In genomic region chr10:84375881-84376280, GRCh38 we compare ENCODE assay signal across 19 cellular contexts. TPM values are rescaled to one million over a fixed set of nuclear protein-coding genes. Genes with fewer than 3 reads are reported as not detected.
DNase-seq lines count a peak whose midpoint lies in the region; ATAC-seq and TF ChIP-seq lines count a peak whose summit lies in the region.
"Had no signal": no experiment of that assay in that cellular context is flagged by ENCODE, and none has a peak within 500 bp of the region (broad histone marks: within the 10 kb centered on the region; RNA-seq: fewer than 3 reads in every experiment).

No MANE protein-coding gene starts in this region.

- no peaks in the 10 kb centered on the region for H3K27me3 ChIP-seq in CD8-positive, alpha-beta memory T cell (ENCODE audit: insufficient read depth, low read length, poor library complexity, severe bottlenecking)
- no peaks in the 10 kb centered on the region for H3K27me3 ChIP-seq in mesendoderm (ENCODE audit: insufficient read depth, low read length, poor library complexity)
- H3K27me3 ChIP-seq: BLaER1 had no signal

- no peak for TF ChIP-seq CTCF in mesothelial cell of epicardium (IDR thresholded peaks at IDR 0.05; ENCODE audit: unreplicated experiment)

- no peak overlapping the region for H3K56ac ChIP-seq in mesendoderm (ENCODE audit: low read length)

- no peak overlapping the region for H3K9ac ChIP-seq in mesendoderm (ENCODE audit: low read length)
- H3K9ac ChIP-seq: BLaER1 had no signal

- H3K9me3 Mint-ChIP-seq in activated naive CD4-positive, alpha-beta T cell treated with anti-CD3 and anti-CD28 coated beads, Interleukin-2, amount 50 U/mL, for 24 hours, result no peaks in the 10 kb centered on the region
- no peaks in the 10 kb centered on the region for H3K9me3 Mint-ChIP-seq in activated naive CD4-positive, alpha-beta T cell treated with anti-CD3 and anti-CD28 coated beads, Interleukin-2, amount 10 ng/mL, durations not matched to agents 7 days and 5 days
- no peaks in the 10 kb centered on the region for H3K9me3 Mint-ChIP-seq in CD8-positive, alpha-beta memory T cell
- no peaks in the 10 kb centered on the region for H3K9me3 Mint-ChIP-seq in activated T-helper 17 cell treated with anti-CD3 and anti-CD28 coated beads, Interleukin-2, amount 50 U/mL, for 72 hours
- H3K9me3 Mint-ChIP-seq in mesothelial cell of epicardium, result peaks cover 3% of the 10 kb centered on the region

- H2AK5ac ChIP-seq in mesendoderm (ENCODE audit: low read length), result no peak overlapping the region

- no peak overlapping the region for H3K4me3 ChIP-seq in CD8-positive, alpha-beta memory T cell (ENCODE audit: low read length)
- H3K4me3 ChIP-seq in mesendoderm (ENCODE audit: low read length), result no peak overlapping the region
- H3K4me3 ChIP-seq: BLaER1, HAP-1 had no signal

- CTCF ChIA-PET in activated naive CD4-positive, alpha-beta T cell treated with anti-CD3 and anti-CD28 coated beads, Interleukin-2, amount 10 ng/mL, durations not matched to agents 7 days and 5 days (lab: Charles Lee), result interaction anchor here (3.8 to 6.2 kb wide), 2 partner anchors 23 to 163 kb away, joined by 11 to 52 read pairs; no protein-coding TSS in a partner anchor
- CTCF ChIA-PET in CD8-positive, alpha-beta memory T cell (lab: Charles Lee), result interaction anchor here (1.2 to 4.8 kb wide), 5 partner anchors 18 to 160 kb away, joined by 3 to 41 read pairs (median 4); no protein-coding TSS in a partner anchor

- no peak for DNase-seq in activated naive CD4-positive, alpha-beta T cell treated with anti-CD3 and anti-CD28 coated beads, Interleukin-2, amount 10 ng/mL, durations not matched to agents 7 days and 5 days
- DNase-seq in CD8-positive, alpha-beta memory T cell, result no peak
- DNase-seq in mesothelial cell of epicardium (ENCODE audit: low spot score in 2 of 2, unreplicated experiment in 2 of 2) (no peak), dermis blood vessel endothelial cell (no peak), mesendoderm (no peak)
- DNase-seq: DMS79 treated with DMSO at 0.1 percent for 48 hours, NCI-H1092, NCI-H1436 treated with DMSO at 0.1 percent for 48 hours, NCI-H2029, NCI-H2171, NCI-H526, PC-3, RPMI8226, SHP77 treated with DMSO at 0.1 percent for 48 hours had no signal

- WGBS in mesendoderm (ENCODE audit: extremely low coverage, insufficient coverage, low lambda C conversion rate), result no CpG with 5 or more reads among the region's 1 CpG

- no peak overlapping the region for H4K5ac ChIP-seq in mesendoderm (ENCODE audit: low read length)

- H3K27me3 Mint-ChIP-seq in activated naive CD4-positive, alpha-beta T cell treated with anti-CD3 and anti-CD28 coated beads, Interleukin-2, amount 50 U/mL, for 24 hours, result no peaks in the 10 kb centered on the region
- H3K27me3 Mint-ChIP-seq in activated naive CD4-positive, alpha-beta T cell treated with anti-CD3 and anti-CD28 coated beads, Interleukin-2, amount 10 ng/mL, durations not matched to agents 7 days and 5 days, result no peaks in the 10 kb centered on the region
- H3K27me3 Mint-ChIP-seq in CD8-positive, alpha-beta memory T cell, result no peaks in the 10 kb centered on the region
- H3K27me3 Mint-ChIP-seq in activated T-helper 17 cell treated with anti-CD3 and anti-CD28 coated beads, Interleukin-2, amount 50 U/mL, for 72 hours, result no peaks in the 10 kb centered on the region
- no peaks in the 10 kb centered on the region for H3K27me3 Mint-ChIP-seq in mesothelial cell of epicardium (ENCODE audit: low read depth)

- no peak overlapping the region for H2BK120ac ChIP-seq in mesendoderm (ENCODE audit: low read depth, low read length)

- H3K23ac ChIP-seq in mesendoderm (ENCODE audit: low read length), result no peak overlapping the region

- H2BK5ac ChIP-seq in mesendoderm (ENCODE audit: low read length), result no peak overlapping the region

- peak overlapping the region; percentile 23 for H3K27ac Mint-ChIP-seq in activated naive CD4-positive, alpha-beta T cell treated with anti-CD3 and anti-CD28 coated beads, Interleukin-2, amount 50 U/mL, for 24 hours
- H3K27ac Mint-ChIP-seq in activated naive CD4-positive, alpha-beta T cell treated with anti-CD3 and anti-CD28 coated beads, Interleukin-2, amount 10 ng/mL, durations not matched to agents 7 days and 5 days, result no peak overlapping the region
- peak overlapping the region in 5 of 8 donors; percentile 2 to 63 (median 26) for H3K27ac Mint-ChIP-seq in CD8-positive, alpha-beta memory T cell
- H3K27ac Mint-ChIP-seq in activated T-helper 17 cell treated with anti-CD3 and anti-CD28 coated beads, Interleukin-2, amount 50 U/mL, for 72 hours, result peak overlapping the region; percentile 39
- peak overlapping the region; percentile 51 for H3K27ac Mint-ChIP-seq in mesothelial cell of epicardium

- no peaks in the 10 kb centered on the region for H3K4me1 ChIP-seq in CD8-positive, alpha-beta memory T cell (ENCODE audit: insufficient read depth, low read length)
- H3K4me1 ChIP-seq in mesendoderm (ENCODE audit: control insufficient read depth, low read depth, low read length), result no peaks in the 10 kb centered on the region
- H3K4me1 ChIP-seq: HAP-1 had no signal

- POLR2A ChIA-PET in CD8-positive, alpha-beta memory T cell (lab: Charles Lee), result no interaction called here

- H3K27ac ChIP-seq in CD8-positive, alpha-beta memory T cell (ENCODE audit: low read depth, low read length), result no peak overlapping the region
- no peak overlapping the region for H3K27ac ChIP-seq in mesendoderm (ENCODE audit: low read depth, low read length)
- H3K27ac ChIP-seq: BLaER1 had no signal

- H3K79me2 ChIP-seq in mesendoderm (ENCODE audit: control insufficient read depth, insufficient read depth, low read length), result no peaks in the 10 kb centered on the region

- H3K79me1 ChIP-seq in mesendoderm (ENCODE audit: low read length), result peaks cover 2% of the 10 kb centered on the region

- no peaks in the 10 kb centered on the region for H3K9me3 ChIP-seq in CD8-positive, alpha-beta memory T cell (ENCODE audit: low read length)
- H3K9me3 ChIP-seq: BLaER1, HAP-1 had no signal

- H3K4me3 Mint-ChIP-seq in activated naive CD4-positive, alpha-beta T cell treated with anti-CD3 and anti-CD28 coated beads, Interleukin-2, amount 50 U/mL, for 24 hours, result no peak overlapping the region
- H3K4me3 Mint-ChIP-seq in activated naive CD4-positive, alpha-beta T cell treated with anti-CD3 and anti-CD28 coated beads, Interleukin-2, amount 10 ng/mL, durations not matched to agents 7 days and 5 days, result no peak overlapping the region
- H3K4me3 Mint-ChIP-seq in CD8-positive, alpha-beta memory T cell, result no peak overlapping the region
- no peak overlapping the region for H3K4me3 Mint-ChIP-seq in activated T-helper 17 cell treated with anti-CD3 and anti-CD28 coated beads, Interleukin-2, amount 50 U/mL, for 72 hours
- H3K4me3 Mint-ChIP-seq in mesothelial cell of epicardium, result no peak overlapping the region

- no peak overlapping the region for H2BK15ac ChIP-seq in mesendoderm (replicated peaks; ENCODE audit: low read depth)

- peaks cover 6% of the 10 kb centered on the region for H3K36me3 Mint-ChIP-seq in activated naive CD4-positive, alpha-beta T cell treated with anti-CD3 and anti-CD28 coated beads, Interleukin-2, amount 50 U/mL, for 24 hours
- peaks cover 48% of the 10 kb centered on the region for H3K36me3 Mint-ChIP-seq in activated naive CD4-positive, alpha-beta T cell treated with anti-CD3 and anti-CD28 coated beads, Interleukin-2, amount 10 ng/mL, durations not matched to agents 7 days and 5 days
- peaks cover 4 to 79% (median 19%) of the 10 kb centered on the region in 3 donors for H3K36me3 Mint-ChIP-seq in CD8-positive, alpha-beta memory T cell
- peaks cover 98% of the 10 kb centered on the region for H3K36me3 Mint-ChIP-seq in activated T-helper 17 cell treated with anti-CD3 and anti-CD28 coated beads, Interleukin-2, amount 50 U/mL, for 72 hours (ENCODE audit: low read depth)
- H3K36me3 Mint-ChIP-seq in mesothelial cell of epicardium, result peaks cover 22% of the 10 kb centered on the region

- H3K18ac ChIP-seq in mesendoderm (ENCODE audit: low read length), result no peak overlapping the region

- H3K4me2 ChIP-seq in mesendoderm (ENCODE audit: low read length), result no peak overlapping the region
- H3K4me2 ChIP-seq: BLaER1 had no signal

- H4K8ac ChIP-seq in mesendoderm (ENCODE audit: low read depth, low read length), result no peak overlapping the region

- peaks cover 21% of the 10 kb centered on the region for H3K36me3 ChIP-seq in CD8-positive, alpha-beta memory T cell (ENCODE audit: insufficient read depth, low read length)
- H3K36me3 ChIP-seq in mesendoderm (ENCODE audit: control insufficient read depth, insufficient read depth, low read length), result no peaks in the 10 kb centered on the region

- no peak overlapping the region for H3K4ac ChIP-seq in mesendoderm (ENCODE audit: low read depth, low read length)

- no peak for ATAC-seq in activated T-helper 17 cell treated with anti-CD3 and anti-CD28 coated beads, Interleukin-2, amount 50 U/mL, for 72 hours (replicated peaks)
- no peak for ATAC-seq in GM18519 (IDR thresholded peaks at IDR 0.05; ENCODE audit: low FRiP score, unreplicated experiment)
- ATAC-seq: PC-3 had no signal

- peaks cover 53% of the 10 kb centered on the region for H3K4me1 Mint-ChIP-seq in activated naive CD4-positive, alpha-beta T cell treated with anti-CD3 and anti-CD28 coated beads, Interleukin-2, amount 50 U/mL, for 24 hours
- peaks cover 14% of the 10 kb centered on the region for H3K4me1 Mint-ChIP-seq in activated naive CD4-positive, alpha-beta T cell treated with anti-CD3 and anti-CD28 coated beads, Interleukin-2, amount 10 ng/mL, durations not matched to agents 7 days and 5 days
- peaks cover 47 to 83% (median 71%) of the 10 kb centered on the region in 3 donors for H3K4me1 Mint-ChIP-seq in CD8-positive, alpha-beta memory T cell
- H3K4me1 Mint-ChIP-seq in activated T-helper 17 cell treated with anti-CD3 and anti-CD28 coated beads, Interleukin-2, amount 50 U/mL, for 72 hours, result peaks cover 34% of the 10 kb centered on the region
- peaks cover 12% of the 10 kb centered on the region for H3K4me1 Mint-ChIP-seq in mesothelial cell of epicardium

RNA-seq across cellular contexts. Expression of gene CCSER2, which starts 47.5 kb away (rescaled TPM):
- total RNA-seq in CD8-positive, alpha-beta memory T cell, result 10 to 100 TPM; 62.6 to 74.5 TPM
- polyA plus RNA-seq in CD8-positive, alpha-beta memory T cell, result 114 TPM
- total RNA-seq in activated T-helper 17 cell treated with anti-CD3 and anti-CD28 coated beads, Interleukin-2, amount 50 U/mL, for 72 hours, result 100 to 1,000 TPM in 1 of 2 donors, 10 to 100 TPM in 1; 47.5 to 107 TPM
- total RNA-seq in mesothelial cell of epicardium (37.1 to 44.2 TPM (median 38.7 TPM) in 3 replicates), dermis blood vessel endothelial cell (22.5 and 32.7 TPM in 2 replicates)
- 26.4 TPM for polyA plus RNA-seq in mesendoderm (2013, experiment 1 of 2)
- polyA plus RNA-seq in mesendoderm (2013, experiment 2 of 2), result 28.3 TPM
